ENCODE assay signal across 8 cellular contexts in genomic region chr2:202635441-202636296, GRCh38. TPM values are rescaled to one million over a fixed set of nuclear protein-coding genes. Genes with fewer than 3 reads are reported as not detected.
A peak's percentile ranks its signal among the peaks of the same experiment; 100 is the strongest.
DNase-seq lines count a peak whose midpoint lies in the region; ATAC-seq and TF ChIP-seq lines count a peak whose summit lies in the region.

No MANE protein-coding gene starts in this region.

- H3K27me3 ChIP-seq in Peyer's patch = no peaks in the 10 kb centered on the region

- no peaks in the 10 kb centered on the region for H3K27me3 Mint-ChIP-seq in activated T-helper 17 cell treated with anti-CD3 and anti-CD28 coated beads, Interleukin-2, amount 50 U/mL, for 72 hours
- H3K27me3 Mint-ChIP-seq in nephron (ENCODE audit: low read depth) = no peaks in the 10 kb centered on the region
- H3K27me3 Mint-ChIP-seq in stimulated activated naive CD8-positive, alpha-beta T cell treated with anti-CD3 and anti-CD28 coated beads, Interleukin-15, Interleukin-2, amounts not matched to agents 100 ng/mL and 50 ng/mL, for 24 hours = no peaks in the 10 kb centered on the region

- peak in 1 of 6 experiments; percentile 28 for TF ChIP-seq CTCF in Peyer's patch (IDR thresholded peaks at IDR 0.05)
- TF ChIP-seq CTCF in fibroblast of mammary gland (conservative IDR thresholded peaks at IDR 0.05; ENCODE audit: control insufficient read depth, insufficient read depth, low read depth, low read length) = no peak
- no peak for TF ChIP-seq CTCF in nephron (IDR thresholded peaks at IDR 0.05; ENCODE audit: unreplicated experiment in 3 of 3)

- H3K4me3 Mint-ChIP-seq in activated T-helper 17 cell treated with anti-CD3 and anti-CD28 coated beads, Interleukin-2, amount 50 U/mL, for 72 hours = peak overlapping the region; percentile 98
- H3K4me3 Mint-ChIP-seq in nephron = peak overlapping the region; percentile 86 to 91 (median 86)
- H3K4me3 Mint-ChIP-seq in stimulated activated naive CD8-positive, alpha-beta T cell treated with anti-CD3 and anti-CD28 coated beads, Interleukin-15, Interleukin-2, amounts not matched to agents 100 ng/mL and 50 ng/mL, for 24 hours = peak overlapping the region; percentile 89

- no peaks in the 10 kb centered on the region for H3K36me3 ChIP-seq in Peyer's patch

- H3K9me3 Mint-ChIP-seq in activated T-helper 17 cell treated with anti-CD3 and anti-CD28 coated beads, Interleukin-2, amount 50 U/mL, for 72 hours = no peaks in the 10 kb centered on the region
- H3K9me3 Mint-ChIP-seq in nephron = no peaks in the 10 kb centered on the region
- no peaks in the 10 kb centered on the region for H3K9me3 Mint-ChIP-seq in stimulated activated naive CD8-positive, alpha-beta T cell treated with anti-CD3 and anti-CD28 coated beads, Interleukin-15, Interleukin-2, amounts not matched to agents 100 ng/mL and 50 ng/mL, for 24 hours

- peak overlapping the region; percentile 96 for H3K27ac Mint-ChIP-seq in activated T-helper 17 cell treated with anti-CD3 and anti-CD28 coated beads, Interleukin-2, amount 50 U/mL, for 72 hours
- H3K27ac Mint-ChIP-seq in nephron = peak overlapping the region; percentile 88 to 96 (median 90)
- peak overlapping the region; percentile 93 for H3K27ac Mint-ChIP-seq in stimulated activated naive CD8-positive, alpha-beta T cell treated with anti-CD3 and anti-CD28 coated beads, Interleukin-15, Interleukin-2, amounts not matched to agents 100 ng/mL and 50 ng/mL, for 24 hours

- peaks cover 0 to 25% (median 2%) of the 10 kb centered on the region in 4 donors for H3K4me1 ChIP-seq in Peyer's patch

- peak; percentile 62 to 86 for TF ChIP-seq POLR2A in Peyer's patch (IDR thresholded peaks at IDR 0.05)

- H3K4me1 Mint-ChIP-seq in activated T-helper 17 cell treated with anti-CD3 and anti-CD28 coated beads, Interleukin-2, amount 50 U/mL, for 72 hours = peaks cover 32% of the 10 kb centered on the region
- H3K4me1 Mint-ChIP-seq in nephron = peaks cover 27% of the 10 kb centered on the region
- peaks cover 60% of the 10 kb centered on the region for H3K4me1 Mint-ChIP-seq in stimulated activated naive CD8-positive, alpha-beta T cell treated with anti-CD3 and anti-CD28 coated beads, Interleukin-15, Interleukin-2, amounts not matched to agents 100 ng/mL and 50 ng/mL, for 24 hours (ENCODE audit: low read depth)

- peak overlapping the region; percentile 88 to 99 (median 98) for H3K27ac ChIP-seq in Peyer's patch

- peaks cover 0 to 4% (median 0%) of the 10 kb centered on the region in 4 donors for H3K9me3 ChIP-seq in Peyer's patch

- H3K4me3 ChIP-seq in Peyer's patch = peak overlapping the region; percentile 77 to 98 (median 96)
- H3K4me3 ChIP-seq in fibroblast of mammary gland (ENCODE audit: control insufficient read depth, low read depth, low read length) = peak overlapping the region; percentile 80

- DNase-seq in EH (ENCODE audit: low read depth) (peak; percentile 67), KG1 (lab: John Stamatoyannopoulos, UW) (peak; percentile 89), Peyer's patch (peak; percentile 85 to 94 (median 93)), fibroblast of mammary gland (ENCODE audit: low read depth) (peak; percentile 31)

- ATAC-seq in GM21786 (IDR thresholded peaks at IDR 0.05; ENCODE audit: unreplicated experiment) = peak; percentile 54
- peak; percentile 50 for ATAC-seq in activated T-helper 17 cell treated with anti-CD3 and anti-CD28 coated beads, Interleukin-2, amount 50 U/mL, for 72 hours (replicated peaks)

- peaks cover 26% of the 10 kb centered on the region for H3K36me3 Mint-ChIP-seq in activated T-helper 17 cell treated with anti-CD3 and anti-CD28 coated beads, Interleukin-2, amount 50 U/mL, for 72 hours (ENCODE audit: low read depth)
- peaks cover 8% of the 10 kb centered on the region for H3K36me3 Mint-ChIP-seq in nephron (ENCODE audit: low read depth)
- H3K36me3 Mint-ChIP-seq in stimulated activated naive CD8-positive, alpha-beta T cell treated with anti-CD3 and anti-CD28 coated beads, Interleukin-15, Interleukin-2, amounts not matched to agents 100 ng/mL and 50 ng/mL, for 24 hours (ENCODE audit: low read depth) = no peaks in the 10 kb centered on the region

RNA-seq across cellular contexts. Expression of gene FAM117B, which starts 0.9 kb away (rescaled TPM):
- 10 to 100 TPM; 10.5 to 37.1 (median 21.0) TPM for total RNA-seq in Peyer's patch
- 10 to 100 TPM in 1 of 2 donors, 1 to 10 TPM in 1; 5.6 to 26.1 TPM for total RNA-seq in activated T-helper 17 cell treated with anti-CD3 and anti-CD28 coated beads, Interleukin-2, amount 50 U/mL, for 72 hours

Comparison
In these comparisons a context has a peak if more than half of its experiments do, and no peak if none do; other contexts are left out.
1. Peak in every context shown above with its lines: DNase-seq, ATAC-seq, H3K4me3 ChIP-seq and H3K27ac ChIP-seq.
2. DNase-seq: peak in every context shown above with its lines; median percentile 93 in Peyer's patch; 89 in KG1; 67 in EH; 31 in fibroblast of mammary gland.